Comparison of ENCODE assay signal across 13 cellular contexts in the genomic region with DNA sequence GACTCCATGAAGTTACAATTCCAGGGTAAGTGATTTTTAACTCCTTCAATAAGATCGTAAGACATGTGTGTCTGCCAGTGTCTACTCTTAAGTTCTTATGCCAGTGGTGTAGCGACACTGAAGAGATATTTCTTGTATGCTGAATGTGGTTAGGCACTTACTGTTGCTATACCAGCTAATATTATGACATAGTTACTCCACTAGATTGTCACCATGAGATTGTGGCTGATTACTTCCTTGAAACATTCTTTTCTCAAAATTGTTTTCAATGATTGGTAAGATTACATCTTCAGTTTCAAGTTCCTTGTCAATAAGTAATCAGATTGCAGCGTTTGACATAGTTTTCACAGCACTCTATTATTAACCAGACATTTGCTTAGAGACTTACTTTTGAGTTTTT.
DNase-seq lines count a peak whose midpoint lies in the region; ATAC-seq, FAIRE-seq and TF ChIP-seq lines count a peak whose summit lies in the region.
"Had no signal": no experiment of that assay in that cellular context is flagged by ENCODE, and none has a peak within 500 bp of the region (broad histone marks: within the 10 kb centered on the region; RNA-seq: fewer than 3 reads in every experiment).

No MANE protein-coding gene starts in this region.

- POLR2A ChIA-PET in A549 (lab: Yijun Ruan, JAX), result no interaction called here

- H3K27me3 ChIP-seq in DND-41 (ENCODE audit: insufficient read depth, low read length, poor library complexity) (no peaks in the 10 kb centered on the region), esophagus muscularis mucosa (no peaks in the 10 kb centered on the region)

- intact Hi-C loops in esophagus muscularis mucosa (cut with DNase I), result loop anchor here (10.0 kb wide), 1 partner anchor 155 kb away; a partner anchor contains a TSS

- TF ChIP-seq POLR2A in A549 (IDR thresholded peaks at IDR 0.05; ENCODE audit: low read length), result no peak
- TF ChIP-seq POLR2A in esophagus muscularis mucosa (IDR thresholded peaks at IDR 0.05; ENCODE audit: low read depth), result no peak
- TF ChIP-seq POLR2A in GM18505 (IDR thresholded peaks at IDR 0.05; ENCODE audit: borderline replicate concordance, extremely low read depth, insufficient read depth, insufficient read length), result no peak

- H3K79me2 ChIP-seq in DND-41 (ENCODE audit: insufficient read depth, low read length), result no peaks in the 10 kb centered on the region
- H3K79me2 ChIP-seq: parathyroid adenoma had no signal

- TF ChIP-seq CTCF in A549 (IDR thresholded peaks at IDR 0.05) (no peak), DND-41 (IDR thresholded peaks at IDR 0.05; ENCODE audit: borderline replicate concordance, extremely low read depth, low read length, poor library complexity, severe bottlenecking) (no peak), epithelial cell of proximal tubule (conservative IDR thresholded peaks at IDR 0.05; ENCODE audit: low read depth, low read length) (no peak), esophagus muscularis mucosa (IDR thresholded peaks at IDR 0.05) (no peak)

- no peak overlapping the region for H2AFZ ChIP-seq in DND-41 (ENCODE audit: low read depth, low read length)

- H3K4me2 ChIP-seq in A549, result peak overlapping the region; percentile 98
- H3K4me2 ChIP-seq in DND-41 (ENCODE audit: insufficient read depth, low read length), result peak overlapping the region; percentile 80; the same call in 1 of the 2 replicates

- ATAC-seq in A549, result no peak
- ATAC-seq in DND-41 (ENCODE audit: insufficient read depth, low read depth), result no peak
- ATAC-seq in GM18505 (IDR thresholded peaks at IDR 0.05; ENCODE audit: unreplicated experiment), result no peak
- ATAC-seq: stimulated activated memory B cell treated with anti-CD40 and anti-IgM and Interleukin-4, amounts not matched to agents 10 μg/mL and 1 μg/mL and 100 μg/mL, for 72 hours had no signal

- CTCF ChIA-PET in A549 (lab: Yijun Ruan, JAX), result interaction anchor here (0.7 kb wide), 1 partner anchor 520 kb away, joined by 3 read pairs; no protein-coding TSS in a partner anchor

- FAIRE-seq in A549 (lab: Jason Lieb, UNC), result peak; percentile 39

- TF ChIP-seq EP300 in A549 (IDR thresholded peaks at IDR 0.05) (no peak), esophagus muscularis mucosa (IDR thresholded peaks at IDR 0.05) (no peak)

- peaks cover 6% of the 10 kb centered on the region; the same call in 2 of the 3 replicates for H3K4me1 ChIP-seq in A549
- peaks cover 18% of the 10 kb centered on the region for H3K4me1 ChIP-seq in DND-41 (ENCODE audit: insufficient read depth, low read length)
- peaks cover 0 to 14% (median 6%) of the 10 kb centered on the region in 4 donors for H3K4me1 ChIP-seq in esophagus muscularis mucosa
- H3K4me1 ChIP-seq: parathyroid adenoma had no signal

- no peaks in the 10 kb centered on the region for H3K36me3 ChIP-seq in DND-41 (ENCODE audit: insufficient read depth, low read length)
- no peaks in the 10 kb centered on the region for H3K36me3 ChIP-seq in esophagus muscularis mucosa

- TF ChIP-seq RAD21 in A549 (conservative IDR thresholded peaks at IDR 0.05 in 1 of 2, IDR thresholded peaks at IDR 0.05 in 1 of 2), result no peak

- peak overlapping the region; percentile 64; the same call in 1 of the 2 replicates for H3K9ac ChIP-seq in DND-41 (ENCODE audit: low read depth, low read length)
- H3K9ac ChIP-seq: parathyroid adenoma had no signal

- H4K20me1 ChIP-seq in DND-41 (ENCODE audit: insufficient read depth, low read length), result no peaks in the 10 kb centered on the region

- H3K9me3 ChIP-seq in A549 (no peaks in the 10 kb centered on the region), DND-41 (ENCODE audit: insufficient read depth, low read length, severe bottlenecking) (no peaks in the 10 kb centered on the region), esophagus muscularis mucosa (no peaks in the 10 kb centered on the region)

- WGBS in A549 (ENCODE audit: missing lambda C conversion rate), result 58% methylated on average over 3 of the region's 3 CpGs
- WGBS in esophagus muscularis mucosa, result 55% methylated on average over 3 of the region's 3 CpGs

- H3K27ac ChIP-seq in A549 (no peak overlapping the region; a peak in 1 of 6 replicates), DND-41 (ENCODE audit: low read length) (no peak overlapping the region), esophagus muscularis mucosa (replicated peaks in 1 of 4) (no peak overlapping the region)

- no peak for DNase-seq in A549 (ENCODE audit: low read depth in 1 of 2, low spot score in 1 of 2)
- no peak for DNase-seq in DND-41
- DNase-seq in OCI-M1 (lab: John Stamatoyannopoulos, UW), result peak; percentile 16
- DNase-seq in epithelial cell of proximal tubule (ENCODE audit: low read depth), result no peak
- DNase-seq in esophagus muscularis mucosa (ENCODE audit: extremely low spot score), result no peak
- no peak for DNase-seq in HPDE6-E6E7 (ENCODE audit: extremely low spot score)
- no peak for DNase-seq in activated CD8-positive, alpha-beta memory T cell treated with anti-CD3 and anti-CD28 coated beads, Interleukin-2, amount 50 U/mL, for 48 hours
- DNase-seq: activated CD4-positive, CD25-positive, alpha-beta regulatory T cell treated with anti-CD3 and anti-CD28 coated beads, Interleukin-2, amount 50 U/mL, for 72 hours; NCI-H345; Right ventricle myocardium superior had no signal

- H3K4me3 ChIP-seq in A549, result no peak overlapping the region; the same call in 2 of the 3 replicates
- H3K4me3 ChIP-seq in DND-41 (ENCODE audit: low read depth in 1 of 2, low read length in 2 of 2), result peak overlapping the region in 1 of 2 experiments; percentile 79; a peak in 1 of 4 replicates
- peak overlapping the region; percentile 64 for H3K4me3 ChIP-seq in epithelial cell of proximal tubule (ENCODE audit: low read depth, low read length)
- H3K4me3 ChIP-seq in esophagus muscularis mucosa, result no peak overlapping the region

TF ChIP-seq in A549, 52 proteins besides CTCF, POLR2A, EP300 and RAD21:
- TF ChIP-seq, protein P1, sequence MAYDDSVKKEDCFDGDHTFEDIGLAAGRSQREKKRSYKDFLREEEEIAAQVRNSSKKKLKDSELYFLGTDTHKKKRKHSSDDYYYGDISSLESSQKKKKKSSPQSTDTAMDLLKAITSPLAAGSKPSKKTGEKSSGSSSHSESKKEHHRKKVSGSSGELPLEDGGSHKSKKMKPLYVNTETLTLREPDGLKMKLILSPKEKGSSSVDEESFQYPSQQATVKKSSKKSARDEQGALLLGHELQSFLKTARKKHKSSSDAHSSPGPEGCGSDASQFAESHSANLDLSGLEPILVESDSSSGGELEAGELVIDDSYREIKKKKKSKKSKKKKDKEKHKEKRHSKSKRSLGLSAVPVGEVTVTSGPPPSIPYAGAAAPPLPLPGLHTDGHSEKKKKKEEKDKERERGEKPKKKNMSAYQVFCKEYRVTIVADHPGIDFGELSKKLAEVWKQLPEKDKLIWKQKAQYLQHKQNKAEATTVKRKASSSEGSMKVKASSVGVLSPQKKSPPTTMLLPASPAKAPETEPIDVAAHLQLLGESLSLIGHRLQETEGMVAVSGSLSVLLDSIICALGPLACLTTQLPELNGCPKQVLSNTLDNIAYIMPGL (CRISPR knock-in tag; IDR thresholded peaks at IDR 0.05; ENCODE audit: borderline replicate concordance), result no peak
- TF ChIP-seq CHD2 (IDR thresholded peaks at IDR 0.05; ENCODE audit: low read length, partially characterized antibody) (no peak), POLR2AphosphoS2 (conservative IDR thresholded peaks at IDR 0.05; ENCODE audit: low read length) (no peak), JUN (IDR thresholded peaks at IDR 0.05) (no peak), CHD4 (IDR thresholded peaks at IDR 0.05; ENCODE audit: borderline replicate concordance) (no peak), KDM5A (IDR thresholded peaks at IDR 0.05) (no peak), NFE2L2 (conservative IDR thresholded peaks at IDR 0.05; ENCODE audit: low read length) (no peak), CEBPB (IDR thresholded peaks at IDR 0.05) (no peak), KDM1A (IDR thresholded peaks at IDR 0.05; ENCODE audit: low read depth) (no peak), ESRRA (IDR thresholded peaks at IDR 0.05; ENCODE audit: borderline replicate concordance, low read length) (no peak), NR3C1 (IDR thresholded peaks at IDR 0.05) (no peak), ZNF302 (CRISPR knock-in tag; IDR thresholded peaks at IDR 0.05) (no peak), JUNB (IDR thresholded peaks at IDR 0.05) (no peak), NPAS2 (CRISPR knock-in tag; IDR thresholded peaks at IDR 0.05; ENCODE audit: borderline replicate concordance) (no peak)
- TF ChIP-seq, protein P2, sequence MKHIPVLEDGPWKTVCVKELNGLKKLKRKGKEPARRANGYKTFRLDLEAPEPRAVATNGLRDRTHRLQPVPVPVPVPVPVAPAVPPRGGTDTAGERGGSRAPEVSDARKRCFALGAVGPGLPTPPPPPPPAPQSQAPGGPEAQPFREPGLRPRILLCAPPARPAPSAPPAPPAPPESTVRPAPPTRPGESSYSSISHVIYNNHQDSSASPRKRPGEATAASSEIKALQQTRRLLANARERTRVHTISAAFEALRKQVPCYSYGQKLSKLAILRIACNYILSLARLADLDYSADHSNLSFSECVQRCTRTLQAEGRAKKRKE (CRISPR knock-in tag; IDR thresholded peaks at IDR 0.05; ENCODE audit: low read depth), result no peak
- TF ChIP-seq, protein P3, sequence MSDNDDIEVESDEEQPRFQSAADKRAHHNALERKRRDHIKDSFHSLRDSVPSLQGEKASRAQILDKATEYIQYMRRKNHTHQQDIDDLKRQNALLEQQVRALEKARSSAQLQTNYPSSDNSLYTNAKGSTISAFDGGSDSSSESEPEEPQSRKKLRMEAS (IDR thresholded peaks at IDR 0.05), result no peak
